12 cellular contexts compared by ENCODE assay signal in the genomic region with DNA sequence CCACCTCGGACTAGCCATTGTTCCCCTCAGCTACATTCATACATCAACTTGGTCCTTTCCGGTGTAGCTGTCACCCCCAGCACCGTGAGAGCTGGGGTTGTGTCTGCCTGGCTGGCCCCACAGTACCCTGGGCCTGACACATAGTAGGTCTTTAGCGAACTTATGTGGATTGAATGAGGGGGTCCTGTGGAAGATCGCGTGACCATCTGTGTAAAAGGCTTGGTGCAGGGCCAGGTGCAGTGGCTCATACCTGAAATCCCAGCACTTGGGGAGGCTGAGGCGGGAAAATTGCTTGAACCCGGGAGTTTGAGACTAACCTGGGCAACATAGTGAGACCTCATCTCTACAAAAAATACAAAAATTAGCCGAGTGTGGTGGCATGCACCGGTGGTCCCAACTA. TPM values are rescaled to one million over a fixed set of nuclear protein-coding genes. Genes with fewer than 3 reads are reported as not detected.
DNase-seq lines count a peak whose midpoint lies in the region; ATAC-seq, FAIRE-seq and TF ChIP-seq lines count a peak whose summit lies in the region.
"Had no signal": no experiment of that assay in that cellular context is flagged by ENCODE, and none has a peak within 500 bp of the region (broad histone marks: within the 10 kb centered on the region; RNA-seq: fewer than 3 reads in every experiment).

No MANE protein-coding gene starts in this region.

- H3K27ac ChIP-seq in KOPT-K1 (ENCODE audit: low read depth, low read length, poor library complexity, severe bottlenecking) = peak overlapping the region; percentile 95
- no peak overlapping the region for H3K27ac ChIP-seq in aorta (ENCODE audit: low read depth in 1 of 2, low read length in 2 of 2)

- H3K27ac Mint-ChIP-seq in Caco-2 (ENCODE audit: unreplicated experiment) (no peak overlapping the region), brain (peak overlapping the region in 3 of 5 experiments; percentile 78 to 98 (median 79)), nephron progenitor cell (peak overlapping the region; percentile 85)

- H3K4me1 ChIP-seq in Caco-2 (peaks cover 9% of the 10 kb centered on the region; the same call in 1 of the 2 replicates), aorta (ENCODE audit: control insufficient read depth in 1 of 2, insufficient read depth in 2 of 2, low read length in 2 of 2) (no peaks in the 10 kb centered on the region)

- CTCF ChIA-PET in Caco-2 (lab: Charles Lee) = no interaction called here

- no TSS peak for BruUV-seq in Caco-2 (replicated peaks; lab: Mats Ljungman, UMichigan)

- no peak for FAIRE-seq in H54 (lab: Jason Lieb, UNC)

- H3K9me3 ChIP-seq in Caco-2 = no peaks in the 10 kb centered on the region
- no peaks in the 10 kb centered on the region for H3K9me3 ChIP-seq in KOPT-K1 (ENCODE audit: insufficient read depth, low read length, poor library complexity, severe bottlenecking)
- no peaks in the 10 kb centered on the region for H3K9me3 ChIP-seq in aorta (ENCODE audit: control insufficient read depth, low read length)
- H3K9me3 ChIP-seq: sigmoid colon had no signal

- H3K4me3 Mint-ChIP-seq in Caco-2 (ENCODE audit: unreplicated experiment) (peak overlapping the region; percentile 83), brain (peak overlapping the region; percentile 90 to 98 (median 97)), nephron progenitor cell (peak overlapping the region; percentile 96)

- H3K9me3 Mint-ChIP-seq in Caco-2 (ENCODE audit: unreplicated experiment) (no peaks in the 10 kb centered on the region), brain (peaks cover 0 to 3% (median 0%) of the 10 kb centered on the region in 5 experiments), nephron progenitor cell (peaks cover 3% of the 10 kb centered on the region)

- POLR2A ChIA-PET in Caco-2 (lab: Charles Lee) = no interaction called here

- no peak for DNase-seq in Caco-2
- DNase-seq in nephron progenitor cell = no peak
- DNase-seq in H54 (ENCODE audit: insufficient read length, low spot score) = no peak
- DNase-seq in aorta = no peak
- no peak for DNase-seq in LoVo (ENCODE audit: low spot score)
- DNase-seq: dermis blood vessel endothelial cell, EL, MV-4-11, sigmoid colon had no signal

- ATAC-seq in GM18870 (IDR thresholded peaks at IDR 0.05; ENCODE audit: unreplicated experiment) (no peak), aorta (ENCODE audit: low FRiP score) (no peak)

- no peak for TF ChIP-seq POLR2A in H54 (IDR thresholded peaks at IDR 0.05; ENCODE audit: low read depth, low read length)

- WGBS in aorta, 2 donors = 86% methylated on average over 10 of the region's 10 CpGs

- TF ChIP-seq CTCF in Caco-2 (IDR thresholded peaks at IDR 0.05; ENCODE audit: insufficient read depth in 1 of 2, low read depth in 1 of 2, low read length in 1 of 2, severe bottlenecking in 1 of 2, unreplicated experiment in 1 of 2) (no peak), brain (conservative IDR thresholded peaks at IDR 0.05) (no peak), nephron progenitor cell (IDR thresholded peaks at IDR 0.05) (no peak)

- H3K4me3 ChIP-seq in Caco-2 (ENCODE audit: low read depth, low read length) (no peak overlapping the region), aorta (ENCODE audit: low read length in 2 of 2) (no peak overlapping the region)

- H3K27me3 Mint-ChIP-seq in Caco-2 (ENCODE audit: insufficient read depth, unreplicated experiment) (no peaks in the 10 kb centered on the region), brain (peaks cover 9% of the 10 kb centered on the region), nephron progenitor cell (ENCODE audit: low read depth, poor library complexity) (no peaks in the 10 kb centered on the region)

- H3K36me3 ChIP-seq in Caco-2 (ENCODE audit: control insufficient read depth, insufficient read depth, low read length) (no peaks in the 10 kb centered on the region; the same call in 1 of the 2 replicates), KOPT-K1 (ENCODE audit: insufficient read depth, low read length) (peaks cover 13% of the 10 kb centered on the region; the same call in 1 of the 2 replicates), aorta (ENCODE audit: control insufficient read depth in 1 of 2, insufficient read depth in 2 of 2, low read length in 1 of 2) (no peaks in the 10 kb centered on the region)
- H3K36me3 ChIP-seq: sigmoid colon had no signal

- intact Hi-C loops in Caco-2 (cut with micrococcal nuclease; ENCODE audit: unreplicated experiment) = no loop called here
- intact Hi-C loops in aorta (cut with DNase I) = no loop called here

- H3K27me3 ChIP-seq in Caco-2 (replicated peaks; ENCODE audit: control insufficient read depth, insufficient read depth, low read length) (no peaks in the 10 kb centered on the region), aorta (ENCODE audit: control insufficient read depth in 1 of 2, insufficient read depth in 2 of 2, low read length in 1 of 2) (no peaks in the 10 kb centered on the region)
- H3K27me3 ChIP-seq: sigmoid colon had no signal

- H3K4me1 Mint-ChIP-seq in Caco-2 (ENCODE audit: low read depth, unreplicated experiment) (peaks cover 12% of the 10 kb centered on the region), brain (peaks cover 59% of the 10 kb centered on the region), nephron progenitor cell (peaks cover 46% of the 10 kb centered on the region)

- H3K36me3 Mint-ChIP-seq in Caco-2 (ENCODE audit: insufficient read depth, unreplicated experiment) (peaks cover 16% of the 10 kb centered on the region), brain (peaks cover 31% of the 10 kb centered on the region), nephron progenitor cell (ENCODE audit: low read depth) (peaks cover 31% of the 10 kb centered on the region)

RNA-seq across cellular contexts. Expression of gene SMARCA4, which starts 2.0 kb away (rescaled TPM):
- total RNA-seq in Caco-2 (2022) (171 and 180 TPM in 2 replicates), aorta (10 to 100 TPM; 65.0 to 67.4 TPM)
- polyA plus RNA-seq in brain (ENCODE audit: insufficient read depth, low read depth, low replicate concordance) (131 TPM), aorta (10 to 100 TPM; 17.8 to 61.8 TPM)

RNA-seq across cellular contexts. Expression of gene TIMM29, which starts 34.3 kb away (rescaled TPM):
- total RNA-seq in Caco-2 (2022) = 30.4 and 31.1 TPM in 2 replicates
- 18.0 TPM for polyA plus RNA-seq in brain (ENCODE audit: insufficient read depth, low read depth, low replicate concordance)
- 10 to 100 TPM; 13.7 to 15.7 TPM for total RNA-seq in aorta
- 10 to 100 TPM; 15.2 to 16.0 TPM for polyA plus RNA-seq in aorta

RNA-seq across cellular contexts. Expression of gene YIPF2, which starts 34.4 kb away (rescaled TPM):
- 70.9 and 78.1 TPM in 2 replicates for total RNA-seq in Caco-2 (2022)
- 55.1 TPM for polyA plus RNA-seq in brain (ENCODE audit: insufficient read depth, low read depth, low replicate concordance)
- total RNA-seq in aorta = 10 to 100 TPM; 36.5 to 41.8 TPM
- polyA plus RNA-seq in aorta = 10 to 100 TPM; 30.1 to 41.1 TPM
